14 cellular contexts compared by ENCODE assay signal in genomic region chr1:218439541-218440295, GRCh38.
DNase-seq lines count a peak whose midpoint lies in the region; ATAC-seq and TF ChIP-seq lines count a peak whose summit lies in the region.
"Had no signal": no experiment of that assay in that cellular context is flagged by ENCODE, and none has a peak within 500 bp of the region (broad histone marks: within the 10 kb centered on the region; RNA-seq: fewer than 3 reads in every experiment).

No MANE protein-coding gene starts in this region.

- H3K4me2 ChIP-seq in GM23248 (ENCODE audit: unreplicated experiment) = no peak overlapping the region
- H3K4me2 ChIP-seq: smooth muscle cell had no signal

- TF ChIP-seq POLR2A in prostate gland (IDR thresholded peaks at IDR 0.05) = no peak

- TF ChIP-seq CTCF in right atrium auricular region (IDR thresholded peaks at IDR 0.05) (no peak), prostate gland (IDR thresholded peaks at IDR 0.05) (no peak)

- WGBS in GM23248 (ENCODE audit: low coverage in 1 of 2, low lambda C conversion rate in 2 of 2, missing lambda C conversion rate in 2 of 2), 2 experiments = 57 to 60% methylated on average over 9 of the region's 9 CpGs
- 48% methylated on average over 9 of the region's 9 CpGs for WGBS in prostate gland

- H3F3A ChIP-seq in GM23248 (ENCODE audit: insufficient read depth) = peaks cover 3% of the 10 kb centered on the region; the same call in 1 of the 2 replicates

- H3K9me2 ChIP-seq in GM23248 (ENCODE audit: insufficient read depth) = no peaks in the 10 kb centered on the region

- no peaks in the 10 kb centered on the region for H4K20me1 ChIP-seq in GM23248 (ENCODE audit: insufficient read depth)

- ATAC-seq in GM21526 (IDR thresholded peaks at IDR 0.05; ENCODE audit: low FRiP score, unreplicated experiment) = no peak
- ATAC-seq in HG02981 (IDR thresholded peaks at IDR 0.05; ENCODE audit: unreplicated experiment) = no peak
- no peak for ATAC-seq in HG02798 (IDR thresholded peaks at IDR 0.05; ENCODE audit: poor library complexity, unreplicated experiment)
- ATAC-seq in HG03108 (IDR thresholded peaks at IDR 0.05; ENCODE audit: unreplicated experiment) = no peak

- H3K27me3 ChIP-seq in GM23248 (replicated peaks; ENCODE audit: insufficient read depth) = no peaks in the 10 kb centered on the region
- no peaks in the 10 kb centered on the region for H3K27me3 ChIP-seq in right atrium auricular region
- H3K27me3 ChIP-seq in prostate gland (replicated peaks; ENCODE audit: insufficient read depth) = no peaks in the 10 kb centered on the region

- H2AFZ ChIP-seq in GM23248 = peak overlapping the region; percentile 42; the same call in 1 of the 2 replicates

- H3K36me3 ChIP-seq in GM23248 (ENCODE audit: low read depth) = no peaks in the 10 kb centered on the region
- no peaks in the 10 kb centered on the region for H3K36me3 ChIP-seq in right atrium auricular region
- H3K36me3 ChIP-seq in prostate gland = no peaks in the 10 kb centered on the region

- no peaks in the 10 kb centered on the region for H3K9me3 ChIP-seq in GM23248 (ENCODE audit: low read depth)
- H3K9me3 ChIP-seq in right atrium auricular region = no peaks in the 10 kb centered on the region
- H3K9me3 ChIP-seq in prostate gland = no peaks in the 10 kb centered on the region

- no peaks in the 10 kb centered on the region for H3K79me2 ChIP-seq in GM23248 (ENCODE audit: insufficient read depth)

- in situ Hi-C loops in GM23248 (cut with MboI) = no loop called here
- in situ Hi-C loops in SK-MEL-5 (cut with HindIII; ENCODE audit: low pct_unique_long_range_greater_than_20kb, low sequenced_read_pairs) = no loop called here

- intact Hi-C loops in prostate gland (cut with DNase I) = no loop called here

- H3K4me3 ChIP-seq in GM23248 = no peak overlapping the region
- no peak overlapping the region for H3K4me3 ChIP-seq in right atrium auricular region
- H3K4me3 ChIP-seq in prostate gland = no peak overlapping the region
- H3K4me3 ChIP-seq: smooth muscle cell had no signal

- peaks cover 8% of the 10 kb centered on the region for H3K4me1 ChIP-seq in GM23248 (ENCODE audit: insufficient read depth)
- no peaks in the 10 kb centered on the region for H3K4me1 ChIP-seq in right atrium auricular region
- no peaks in the 10 kb centered on the region for H3K4me1 ChIP-seq in prostate gland (replicated peaks)

- DNase-seq in GM23248 (peak; percentile 57), SK-MEL-5 (ENCODE audit: low read depth, low spot score) (peak; percentile 91), right atrium auricular region (ENCODE audit: low spot score) (peak; percentile 61), prostate gland (ENCODE audit: low spot score) (peak; percentile 52)
- DNase-seq: activated CD4-positive, alpha-beta T cell treated with anti-CD3 and anti-CD28 coated beads, Interleukin-2, amount 10 ng/mL, durations not matched to agents 24 days and 14 days; CD8-positive, alpha-beta memory T cell; MM.1S; NCI-H82; SW 1271 had no signal

- H3K27ac ChIP-seq in GM23248 = no peak overlapping the region
- H3K27ac ChIP-seq in right atrium auricular region = peak overlapping the region in 1 of 2 donors; percentile 50
- peak overlapping the region in 1 of 2 donors; percentile 25 for H3K27ac ChIP-seq in prostate gland

- no peak overlapping the region for H3K9ac ChIP-seq in GM23248
